ENCODE assay signal across 8 cellular contexts in the genomic region with DNA sequence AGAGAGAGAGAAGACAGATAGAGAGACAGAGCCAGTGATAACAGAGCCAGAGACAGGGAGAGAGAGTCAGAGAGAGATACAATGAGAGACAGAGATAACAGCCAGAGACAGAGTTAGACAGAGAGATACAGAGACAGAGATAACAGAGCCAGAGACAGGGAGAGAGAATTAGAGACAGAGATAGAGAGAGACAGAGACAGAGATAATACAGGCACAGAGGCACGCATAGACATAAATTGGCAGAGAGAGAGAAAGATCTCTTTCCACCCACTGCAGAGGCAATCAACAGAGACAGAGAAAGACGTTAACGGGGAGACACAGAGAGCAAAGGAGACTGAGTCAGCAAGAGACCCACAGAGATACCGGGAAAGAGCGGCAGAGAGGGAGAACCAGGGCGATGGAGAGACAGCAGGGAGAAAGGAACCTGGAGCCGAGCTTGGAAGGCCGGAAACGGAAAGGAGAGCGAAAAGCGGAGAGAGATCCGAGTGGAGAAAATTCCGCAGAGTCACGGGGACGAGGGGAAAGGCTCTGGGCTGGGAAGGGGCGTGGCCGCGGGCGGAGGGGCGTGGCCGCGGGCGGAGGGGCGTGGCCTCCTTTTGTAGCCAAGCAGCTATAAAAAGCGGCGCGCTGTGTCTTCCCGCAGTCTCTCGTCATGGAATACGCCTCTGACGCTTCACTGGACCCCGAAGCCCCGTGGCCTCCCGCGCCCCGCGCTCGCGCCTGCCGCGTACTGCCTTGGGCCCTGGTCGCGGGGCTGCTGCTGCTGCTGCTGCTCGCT. TPM values are rescaled to one million over a fixed set of nuclear protein-coding genes. Genes with fewer than 3 reads are reported as not detected.
A peak's percentile ranks its signal among the peaks of the same experiment; 100 is the strongest.
DNase-seq lines count a peak whose midpoint lies in the region; ATAC-seq and TF ChIP-seq lines count a peak whose summit lies in the region.

A gene with protein sequence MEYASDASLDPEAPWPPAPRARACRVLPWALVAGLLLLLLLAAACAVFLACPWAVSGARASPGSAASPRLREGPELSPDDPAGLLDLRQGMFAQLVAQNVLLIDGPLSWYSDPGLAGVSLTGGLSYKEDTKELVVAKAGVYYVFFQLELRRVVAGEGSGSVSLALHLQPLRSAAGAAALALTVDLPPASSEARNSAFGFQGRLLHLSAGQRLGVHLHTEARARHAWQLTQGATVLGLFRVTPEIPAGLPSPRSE (plus strand): TSS at position 642 of the 778 bp plus-strand sequence. CDS start 11 bp downstream, at position 653.

- no peaks in the 10 kb centered on the region for H3K9me3 Mint-ChIP-seq in activated CD4-positive, alpha-beta memory T cell treated with anti-CD3 and anti-CD28 coated beads for 36 hours

- peak within 1 kb of the TSS; percentile 26 for H3K4me3 ChIP-seq in lower leg skin (ENCODE audit: low read depth, poor library complexity, severe bottlenecking)

- peak; percentile 54 for DNase-seq in GM04503 (ENCODE audit: low read depth)
- DNase-seq in NCI-H526 treated with DMSO at 0.1 percent for 48 hours (lab: John Stamatoyannopoulos, UW), result peak; percentile 64
- DNase-seq in activated CD4-positive, alpha-beta memory T cell treated with anti-CD3 and anti-CD28 coated beads for 36 hours, result peak; percentile 87
- DNase-seq in dermis microvascular lymphatic vessel endothelial cell (ENCODE audit: low read depth in 2 of 2), result peak; percentile 50 to 89
- DNase-seq in lower leg skin (ENCODE audit: low spot score in 2 of 2), result peak; percentile 90 to 98
- peak; percentile 84 for DNase-seq in stimulated activated CD4-positive, alpha-beta T cell treated with anti-CD3 and anti-CD28 coated beads, Interleukin-4, amount 100 ng/mL, for 24 hours

- ATAC-seq in HG02884 (IDR thresholded peaks at IDR 0.05; ENCODE audit: unreplicated experiment) (peak; percentile 26), GM18870 (IDR thresholded peaks at IDR 0.05; ENCODE audit: unreplicated experiment) (no peak)

- intact Hi-C loops in activated CD4-positive, alpha-beta memory T cell treated with anti-CD3 and anti-CD28 coated beads for 36 hours (cut with micrococcal nuclease), result loop anchor here (5.0 kb wide), 1 partner anchor 62 kb away; a partner anchor contains a TSS
- intact Hi-C loops in lower leg skin (cut with DNase I; ENCODE audit: low total_unique reads), result no loop called here

- peak in 1 of 2 donors; percentile 57 for TF ChIP-seq POLR2A in lower leg skin (IDR thresholded peaks at IDR 0.05)

- peak within 1 kb of the TSS; percentile 40 for H3K27ac Mint-ChIP-seq in activated CD4-positive, alpha-beta memory T cell treated with anti-CD3 and anti-CD28 coated beads for 36 hours

- CTCF ChIA-PET in activated CD4-positive, alpha-beta memory T cell treated with anti-CD3 and anti-CD28 coated beads for 36 hours (lab: Charles Lee), result interaction anchor here (0.7 kb wide), 1 partner anchor 103 kb away, joined by 3 read pairs; no protein-coding TSS in a partner anchor

- peak within 1 kb of the TSS; percentile 78 for H3K4me3 Mint-ChIP-seq in activated CD4-positive, alpha-beta memory T cell treated with anti-CD3 and anti-CD28 coated beads for 36 hours

- no peak for TF ChIP-seq CTCF in lower leg skin (IDR thresholded peaks at IDR 0.05)

- H3K27me3 Mint-ChIP-seq in activated CD4-positive, alpha-beta memory T cell treated with anti-CD3 and anti-CD28 coated beads for 36 hours, result peaks cover 24% of the 10 kb centered on the region

- POLR2A ChIA-PET in activated CD4-positive, alpha-beta memory T cell treated with anti-CD3 and anti-CD28 coated beads for 36 hours (lab: Charles Lee), result no interaction called here

- peaks cover 28% of the 10 kb centered on the region for H3K4me1 Mint-ChIP-seq in activated CD4-positive, alpha-beta memory T cell treated with anti-CD3 and anti-CD28 coated beads for 36 hours (ENCODE audit: low read depth)

- 1 to 2% methylated on average over 38 to 42 of the region's 44 CpGs for WGBS in lower leg skin, 2 donors

- no peaks in the 10 kb centered on the region for H3K36me3 Mint-ChIP-seq in activated CD4-positive, alpha-beta memory T cell treated with anti-CD3 and anti-CD28 coated beads for 36 hours

RNA-seq across cellular contexts. Expression of the gene that starts here (rescaled TPM):
- 1 to 10 TPM; 1.2 to 1.4 TPM for total RNA-seq in activated CD4-positive, alpha-beta memory T cell treated with anti-CD3 and anti-CD28 coated beads for 36 hours
- total RNA-seq in dermis microvascular lymphatic vessel endothelial cell, result 0.39 and 0.63 TPM in 2 replicates
- 1 to 10 TPM; 1.2 to 1.7 (median 1.5) TPM for total RNA-seq in lower leg skin

Comparison
In these comparisons a context has a peak if more than half of its experiments do, and no peak if none do; other contexts are left out.
1. Peak in DNase-seq in dermis microvascular lymphatic vessel endothelial cell; RNA of the gene not detected or under 1 TPM.